8 cellular contexts compared by ENCODE assay signal in genomic region chr4:80071643-80072606, GRCh38. TPM values are rescaled to one million over a fixed set of nuclear protein-coding genes. Genes with fewer than 3 reads are reported as not detected.
DNase-seq lines count a peak whose midpoint lies in the region; TF ChIP-seq lines count a peak whose summit lies in the region.

No MANE protein-coding gene starts in this region.

- H3K27ac ChIP-seq in mesendoderm (ENCODE audit: low read depth, low read length) = no peak overlapping the region

- no peaks in the 10 kb centered on the region for H3K4me1 ChIP-seq in mesendoderm (ENCODE audit: control insufficient read depth, low read depth, low read length)

- no peaks in the 10 kb centered on the region for H3K36me3 ChIP-seq in mesendoderm (ENCODE audit: control insufficient read depth, insufficient read depth, low read length)

- TF ChIP-seq CTCF in GM13976 (IDR thresholded peaks at IDR 0.05; ENCODE audit: borderline replicate concordance, control extremely low read depth, extremely low read depth, insufficient read depth, missing control alignments) = no peak
- no peak for TF ChIP-seq CTCF in HFF-Myc (IDR thresholded peaks at IDR 0.05; ENCODE audit: low read depth, low read length, missing control alignments)

- no peak overlapping the region for H2BK15ac ChIP-seq in mesendoderm (replicated peaks; ENCODE audit: low read depth)

- H3K4ac ChIP-seq in mesendoderm (ENCODE audit: low read depth, low read length) = no peak overlapping the region

- peak overlapping the region; percentile 95 for H3K27ac Mint-ChIP-seq in activated CD4-positive, alpha-beta T cell treated with anti-CD3 and anti-CD28 coated beads, Interleukin-2, amount 10 ng/mL, durations not matched to agents 24 days and 14 days

- peaks cover 31% of the 10 kb centered on the region for H3K36me3 Mint-ChIP-seq in activated CD4-positive, alpha-beta T cell treated with anti-CD3 and anti-CD28 coated beads, Interleukin-2, amount 10 ng/mL, durations not matched to agents 24 days and 14 days (ENCODE audit: low read depth)

- H3K79me2 ChIP-seq in mesendoderm (ENCODE audit: control insufficient read depth, insufficient read depth, low read length) = no peaks in the 10 kb centered on the region

- peak overlapping the region; percentile 66 for H3K4me2 ChIP-seq in mesendoderm (ENCODE audit: low read length)

- no peak overlapping the region for H4K8ac ChIP-seq in mesendoderm (ENCODE audit: low read depth, low read length)

- no peak overlapping the region for H2BK120ac ChIP-seq in mesendoderm (ENCODE audit: low read depth, low read length)

- H3K23ac ChIP-seq in mesendoderm (ENCODE audit: low read length) = no peak overlapping the region

- H3K9ac ChIP-seq in mesendoderm (ENCODE audit: low read length) = peak overlapping the region; percentile 83

- peak overlapping the region; percentile 95 for H3K56ac ChIP-seq in mesendoderm (ENCODE audit: low read length)

- H3K18ac ChIP-seq in mesendoderm (ENCODE audit: low read length) = peak overlapping the region; percentile 47

- intact Hi-C loops in activated CD4-positive, alpha-beta T cell treated with anti-CD3 and anti-CD28 coated beads, Interleukin-2, amount 10 ng/mL, durations not matched to agents 24 days and 14 days (cut with micrococcal nuclease) = loop anchor here (1.0 to 5.0 kb wide), 5 partner anchors 35 to 155 kb away; no protein-coding TSS in a partner anchor

- H2BK5ac ChIP-seq in mesendoderm (ENCODE audit: low read length) = peak overlapping the region; percentile 76

- H2AK5ac ChIP-seq in mesendoderm (ENCODE audit: low read length) = no peak overlapping the region

- no peaks in the 10 kb centered on the region for H3K27me3 ChIP-seq in mesendoderm (ENCODE audit: insufficient read depth, low read length, poor library complexity)

- peaks cover 13% of the 10 kb centered on the region for H3K9me3 Mint-ChIP-seq in activated CD4-positive, alpha-beta T cell treated with anti-CD3 and anti-CD28 coated beads, Interleukin-2, amount 10 ng/mL, durations not matched to agents 24 days and 14 days

- peak overlapping the region; percentile 93 for H3K4me3 ChIP-seq in HFF-Myc (replicated peaks; ENCODE audit: low read depth, low read length)
- peak overlapping the region; percentile 73 for H3K4me3 ChIP-seq in mesendoderm (ENCODE audit: low read length)

- DNase-seq in GM13976 (ENCODE audit: low spot score) (peak; percentile 43), HFF-Myc (ENCODE audit: extremely low read depth, low read depth) (no peak), NCI-H1105 (lab: John Stamatoyannopoulos, UW) (peak; percentile 12), mesendoderm (peak; percentile 57), NCI-H128 (lab: John Stamatoyannopoulos, UW; ENCODE audit: unreplicated experiment) (no peak)
- peak; percentile 88 for DNase-seq in activated CD4-positive, alpha-beta T cell treated with anti-CD3 and anti-CD28 coated beads, Interleukin-2, amount 10 ng/mL, durations not matched to agents 24 days and 14 days
- DNase-seq in effector CD4-positive, alpha-beta T cell = peak; percentile 39
- peak; percentile 14 to 64 (median 52) for DNase-seq in stimulated activated naive CD4-positive, alpha-beta T cell (lab: John Stamatoyannopoulos, UW)

- in situ Hi-C loops in GM13976 (cut with MboI; ENCODE audit: low sequenced_read_pairs, unreplicated experiment) = no loop called here

- WGBS in mesendoderm (ENCODE audit: extremely low coverage, insufficient coverage, low lambda C conversion rate) = no CpG with 5 or more reads among the region's 41 CpGs

- no peaks in the 10 kb centered on the region for H3K79me1 ChIP-seq in mesendoderm (ENCODE audit: low read length)

- peaks cover 2% of the 10 kb centered on the region for H3K27me3 Mint-ChIP-seq in activated CD4-positive, alpha-beta T cell treated with anti-CD3 and anti-CD28 coated beads, Interleukin-2, amount 10 ng/mL, durations not matched to agents 24 days and 14 days

- peak overlapping the region; percentile 97 for H3K4me3 Mint-ChIP-seq in activated CD4-positive, alpha-beta T cell treated with anti-CD3 and anti-CD28 coated beads, Interleukin-2, amount 10 ng/mL, durations not matched to agents 24 days and 14 days

- H4K5ac ChIP-seq in mesendoderm (ENCODE audit: low read length) = no peak overlapping the region

- H3K4me1 Mint-ChIP-seq in activated CD4-positive, alpha-beta T cell treated with anti-CD3 and anti-CD28 coated beads, Interleukin-2, amount 10 ng/mL, durations not matched to agents 24 days and 14 days = peaks cover 71% of the 10 kb centered on the region

RNA-seq across cellular contexts. Expression of gene ANTXR2, which starts 1.1 kb away (rescaled TPM):
- total RNA-seq in activated CD4-positive, alpha-beta T cell treated with anti-CD3 and anti-CD28 coated beads, Interleukin-2, amount 10 ng/mL, durations not matched to agents 24 days and 14 days = 8.2 and 10.6 TPM in 2 replicates
- 3.7 TPM for polyA plus RNA-seq in mesendoderm (2013, experiment 1 of 2)
- polyA plus RNA-seq in mesendoderm (2013, experiment 2 of 2) = 3.3 TPM

Comparison
In these comparisons a context has a peak if more than half of its experiments do, and no peak if none do; other contexts are left out.
1. DNase-seq: peak in GM13976 (single experiment), NCI-H1105 (single experiment), activated CD4-positive, alpha-beta T cell treated with anti-CD3 and anti-CD28 coated beads, Interleukin-2, amount 10 ng/mL, durations not matched to agents 24 days and 14 days (single experiment), effector CD4-positive, alpha-beta T cell (single experiment), mesendoderm (single experiment) and stimulated activated naive CD4-positive, alpha-beta T cell (6 of 6); none in HFF-Myc (single experiment) and NCI-H128 (single experiment).